Comparison of ENCODE assay signal across 8 cellular contexts in the genomic region with DNA sequence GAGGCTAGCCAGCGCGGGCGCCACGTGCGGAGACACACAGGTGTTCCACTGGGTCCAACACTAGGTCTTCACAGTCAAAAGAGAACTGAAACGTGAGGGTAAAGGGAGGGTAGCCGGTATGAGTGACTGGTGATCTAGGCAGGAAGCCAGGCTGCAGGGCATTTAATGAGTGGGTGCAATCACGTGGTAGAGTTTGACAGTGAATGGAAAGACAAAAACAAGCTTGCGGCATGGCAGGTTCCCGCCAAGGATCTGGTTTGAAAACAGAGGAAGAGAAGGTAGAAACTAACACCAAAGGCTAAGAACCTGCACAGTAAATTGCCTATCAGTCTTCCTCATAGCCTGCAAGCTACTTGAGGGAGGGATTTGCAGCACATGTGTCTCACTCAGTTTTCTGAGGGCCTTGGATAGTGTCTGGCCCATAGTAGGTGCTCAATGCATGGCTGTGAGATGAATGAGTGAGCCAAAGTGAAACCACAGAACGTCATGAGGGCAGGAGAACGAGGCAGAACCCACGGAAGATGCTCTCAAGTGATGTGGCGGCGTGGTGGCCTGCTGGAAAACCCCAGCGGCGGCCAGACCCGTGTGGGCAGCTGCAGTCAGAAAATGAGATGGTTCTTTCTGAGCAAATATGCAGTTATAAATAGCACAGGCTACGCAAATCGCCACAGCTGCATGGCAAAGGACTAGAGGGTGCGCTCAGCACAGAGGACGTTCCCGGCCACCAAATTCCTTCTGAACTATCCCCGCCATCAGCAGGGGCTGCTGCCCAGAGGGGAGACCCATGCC.
DNase-seq lines count a peak whose midpoint lies in the region; ATAC-seq and TF ChIP-seq lines count a peak whose summit lies in the region.

No MANE protein-coding gene starts in this region.

- H3K4me3 ChIP-seq in MM.1S (ENCODE audit: low read length) (peak overlapping the region; percentile 35), hepatocyte (no peak overlapping the region), esophagus muscularis mucosa (no peak overlapping the region), trophoblast cell (ENCODE audit: low read depth, low read length) (no peak overlapping the region)

- ATAC-seq in GM18499 (IDR thresholded peaks at IDR 0.05; ENCODE audit: insufficient read depth, unreplicated experiment): peak; percentile 30
- peak; percentile 58 for ATAC-seq in GM21619 (IDR thresholded peaks at IDR 0.05; ENCODE audit: unreplicated experiment)

- no peak overlapping the region for H2BK5ac ChIP-seq in trophoblast cell (ENCODE audit: low read depth, low read length, poor library complexity)

- TF ChIP-seq POLR2A in esophagus muscularis mucosa (IDR thresholded peaks at IDR 0.05; ENCODE audit: low read depth): no peak

- no peak overlapping the region for H3K4ac ChIP-seq in trophoblast cell (ENCODE audit: low read depth, low read length)

- H4K91ac ChIP-seq in trophoblast cell (ENCODE audit: low read depth, low read length): no peak overlapping the region

- no peak overlapping the region for H3K18ac ChIP-seq in trophoblast cell (ENCODE audit: low read length)

- no peak overlapping the region for H2BK12ac ChIP-seq in trophoblast cell (ENCODE audit: low read length)

- peaks cover 12% of the 10 kb centered on the region for H3K79me2 ChIP-seq in MM.1S (ENCODE audit: low read length)
- H3K79me2 ChIP-seq in hepatocyte: no peaks in the 10 kb centered on the region
- H3K79me2 ChIP-seq in trophoblast cell (ENCODE audit: control insufficient read depth, insufficient read depth, low read length, poor library complexity): no peaks in the 10 kb centered on the region

- H4K8ac ChIP-seq in trophoblast cell (ENCODE audit: low read depth, low read length): no peak overlapping the region

- H3K4me1 ChIP-seq in MM.1S (ENCODE audit: low read length) (peaks cover 77% of the 10 kb centered on the region), hepatocyte (ENCODE audit: insufficient read depth) (no peaks in the 10 kb centered on the region), esophagus muscularis mucosa (no peaks in the 10 kb centered on the region), trophoblast cell (ENCODE audit: control insufficient read depth in 1 of 2, insufficient read depth in 2 of 2, low read length in 2 of 2) (peaks cover 0 to 4% of the 10 kb centered on the region in 2 experiments)

- no peaks in the 10 kb centered on the region for H3K9me3 Mint-ChIP-seq in immature natural killer cell

- H4K20me1 ChIP-seq in MM.1S (ENCODE audit: insufficient read depth, low read length) (no peaks in the 10 kb centered on the region), hepatocyte (ENCODE audit: insufficient read depth, poor library complexity, severe bottlenecking) (no peaks in the 10 kb centered on the region)

- H3K27me3 ChIP-seq in MM.1S (replicated peaks; ENCODE audit: insufficient read depth, low read length) (no peaks in the 10 kb centered on the region), hepatocyte (no peaks in the 10 kb centered on the region), esophagus muscularis mucosa (peaks cover 0 to 52% (median 0%) of the 10 kb centered on the region in 4 donors), trophoblast cell (ENCODE audit: insufficient read depth, low read length) (no peaks in the 10 kb centered on the region)

- H3K36me3 ChIP-seq in MM.1S (replicated peaks; ENCODE audit: insufficient read depth, low read length) (no peaks in the 10 kb centered on the region), hepatocyte (replicated peaks; ENCODE audit: insufficient read depth, low read depth) (no peaks in the 10 kb centered on the region), esophagus muscularis mucosa (no peaks in the 10 kb centered on the region), trophoblast cell (ENCODE audit: control insufficient read depth in 1 of 2, insufficient read depth in 2 of 2, low read length in 2 of 2) (no peaks in the 10 kb centered on the region)

- H2AFZ ChIP-seq in MM.1S (ENCODE audit: low read length) (peak overlapping the region; percentile 55), hepatocyte (no peak overlapping the region), trophoblast cell (ENCODE audit: insufficient read depth, low read length, poor library complexity) (no peak overlapping the region)

- no peak overlapping the region for H2AK5ac ChIP-seq in trophoblast cell (ENCODE audit: low read length)

- no peak for TF ChIP-seq EP300 in esophagus muscularis mucosa (IDR thresholded peaks at IDR 0.05)

- H3K27me3 Mint-ChIP-seq in immature natural killer cell (ENCODE audit: low read depth in 3 of 3): peaks cover 11 to 20% (median 15%) of the 10 kb centered on the region in 3 donors

- H3K23ac ChIP-seq in trophoblast cell (ENCODE audit: low read length): no peak overlapping the region

- peaks cover 0 to 3% (median 0%) of the 10 kb centered on the region in 3 donors for H3K36me3 Mint-ChIP-seq in immature natural killer cell

- peaks cover 71% of the 10 kb centered on the region for H3F3A ChIP-seq in MM.1S (ENCODE audit: insufficient read depth, low read length)

- H3K4me2 ChIP-seq in MM.1S (ENCODE audit: low read depth, low read length): peak overlapping the region; percentile 77
- H3K4me2 ChIP-seq in hepatocyte: no peak overlapping the region
- H3K4me2 ChIP-seq in trophoblast cell (ENCODE audit: low read length): no peak overlapping the region

- intact Hi-C loops in esophagus muscularis mucosa (cut with DNase I): no loop called here

- H3K4me3 Mint-ChIP-seq in immature natural killer cell: peak overlapping the region in 4 of 5 donors; percentile 22 to 59 (median 41)

- H3K9me2 ChIP-seq in MM.1S (replicated peaks; ENCODE audit: insufficient read depth, low read length) (no peaks in the 10 kb centered on the region), hepatocyte (replicated peaks; ENCODE audit: insufficient read depth) (no peaks in the 10 kb centered on the region)

- H3K4me1 Mint-ChIP-seq in immature natural killer cell: peaks cover 11 to 19% of the 10 kb centered on the region in 2 donors

- H3K9me3 ChIP-seq in MM.1S (replicated peaks; ENCODE audit: insufficient read depth, low read length): no peaks in the 10 kb centered on the region
- no peaks in the 10 kb centered on the region for H3K9me3 ChIP-seq in hepatocyte (ENCODE audit: low read depth)
- no peaks in the 10 kb centered on the region for H3K9me3 ChIP-seq in esophagus muscularis mucosa
- H3K9me3 ChIP-seq in trophoblast cell (ENCODE audit: insufficient read depth, low read depth, low read length): no peaks in the 10 kb centered on the region

- no peak overlapping the region for H4K12ac ChIP-seq in trophoblast cell (ENCODE audit: low read depth, low read length)

- TF ChIP-seq CTCF in MM.1S (IDR thresholded peaks at IDR 0.05; ENCODE audit: low read length): peak; percentile 17
- no peak for TF ChIP-seq CTCF in hepatocyte (IDR thresholded peaks at IDR 0.05; ENCODE audit: poor library complexity)
- no peak for TF ChIP-seq CTCF in esophagus muscularis mucosa (IDR thresholded peaks at IDR 0.05)

- WGBS in hepatocyte (ENCODE audit: low lambda C conversion rate, missing lambda C conversion rate): 95% methylated on average over 24 of the region's 24 CpGs
- 79% methylated on average over 22 of the region's 24 CpGs for WGBS in esophagus muscularis mucosa
- WGBS in trophoblast cell (ENCODE audit: extremely low coverage, insufficient coverage, insufficient read length): no CpG with 5 or more reads among the region's 24 CpGs

- H3K79me1 ChIP-seq in trophoblast cell (ENCODE audit: low read length): no peaks in the 10 kb centered on the region

- H3K27ac ChIP-seq in MM.1S (ENCODE audit: low read length) (peak overlapping the region; percentile 96), hepatocyte (no peak overlapping the region), esophagus muscularis mucosa (replicated peaks in 1 of 4) (no peak overlapping the region), trophoblast cell (ENCODE audit: low read depth, low read length) (no peak overlapping the region)

- no peak overlapping the region for H2BK120ac ChIP-seq in trophoblast cell (ENCODE audit: insufficient read depth, low read length, poor library complexity)

- H3K14ac ChIP-seq in trophoblast cell (ENCODE audit: low read length): no peak overlapping the region

- H3K27ac Mint-ChIP-seq in immature natural killer cell: no peak overlapping the region

- H3K9ac ChIP-seq in MM.1S (ENCODE audit: low read length): peak overlapping the region; percentile 88
- H3K9ac ChIP-seq in trophoblast cell (ENCODE audit: low read length): no peak overlapping the region

- DNase-seq in MM.1S (peak; percentile 98), immature natural killer cell (peak; percentile 41 to 45 (median 44)), hepatocyte (ENCODE audit: low spot score) (no peak), esophagus muscularis mucosa (ENCODE audit: extremely low spot score) (no peak), trophoblast cell (no peak), NCI-H146 treated with DMSO at 0.1 percent for 48 hours (lab: John Stamatoyannopoulos, UW; ENCODE audit: unreplicated experiment) (no peak)

Comparison
In these comparisons a context has a peak if more than half of its experiments do, and no peak if none do; other contexts are left out.
1. DNase-seq: peak in MM.1S (single experiment) and immature natural killer cell (3 of 3); none in hepatocyte (single experiment), esophagus muscularis mucosa (single experiment), trophoblast cell (0 of 2) and NCI-H146 treated with DMSO at 0.1 percent for 48 hours (single experiment).